In genomic region chr2:61811821-61812220, GRCh38 we compare ENCODE assay signal across 26 cellular contexts. TPM values are rescaled to one million over a fixed set of nuclear protein-coding genes. Genes with fewer than 3 reads are reported as not detected.
"Had no signal": no experiment of that assay in that cellular context is flagged by ENCODE, and none has a peak within 500 bp of the region (broad histone marks: within the 10 kb centered on the region; RNA-seq: fewer than 3 reads in every experiment).

No MANE protein-coding gene starts in this region.

- H3K27me3 ChIP-seq: adrenal gland, ascending aorta, cardiac muscle cell, dorsolateral prefrontal cortex, uterus had no signal

- H3K4me1 ChIP-seq: adrenal gland, ascending aorta, lower lobe of right lung, uterus had no signal

- DNase-seq: activated CD4-positive, alpha-beta T cell treated with anti-CD3 and anti-CD28 coated beads for 4 hours; activated CD4-positive, alpha-beta T cell treated with anti-CD3 and anti-CD28 coated beads, Interleukin-2, amount 50 U/mL, for 48 hours; activated CD8-positive, alpha-beta memory T cell treated with anti-CD3 and anti-CD28 coated beads for 24 hours; activated effector memory CD4-positive, alpha-beta T cell treated with Interleukin-2 at 50 U/mL for 16 hours; activated naive CD4-positive, alpha-beta T cell treated with Interleukin-2 at 50 U/mL for 16 hours; adrenal gland; cerebellar nuclear complex; dorsolateral prefrontal cortex; effector memory CD4-positive, alpha-beta T cell; foreskin fibroblast; hypothalamus; immature natural killer cell; lower lobe of right lung; mesenchymal stem cell; natural killer cell; posterior cingulate gyrus; right cardiac atrium; stimulated activated CD4-positive, alpha-beta T cell treated with anti-CD3 and anti-CD28 coated beads, Interleukin-4, amount 100 ng/mL, for 1 hour; stimulated activated naive CD8-positive, alpha-beta T cell treated with anti-CD3 and anti-CD28 coated beads, Interleukin-15, Interleukin-2, amounts not matched to agents 100 U/mL and 50 U/mL, for 24 hours; uterus had no signal

- H3K9me3 ChIP-seq: adrenal gland, ascending aorta, lower lobe of right lung, thoracic aorta, uterus had no signal

- H3K4me3 ChIP-seq: adrenal gland, ascending aorta, cardiac muscle cell, coronary artery, dorsolateral prefrontal cortex, lower lobe of right lung, thoracic aorta, uterus had no signal

- H3K27ac ChIP-seq: adrenal gland, ascending aorta, cardiac muscle cell, coronary artery, dorsolateral prefrontal cortex, lower lobe of right lung, thoracic aorta, uterus, VCaP had no signal

- H3K36me3 ChIP-seq: adrenal gland, ascending aorta, cardiac muscle cell, lower lobe of right lung, thoracic aorta, uterus had no signal

- ATAC-seq: left lobe of liver; lower lobe of right lung; natural killer cell; right cardiac atrium; stimulated activated naive CD8-positive, alpha-beta T cell treated with anti-CD3 and anti-CD28 coated beads, Interleukin-15, Interleukin-2, amounts not matched to agents 100 U/mL and 50 U/mL, for 24 hours had no signal

RNA-seq across cellular contexts. Expression of gene FAM161A, which starts 42.0 kb away (rescaled TPM):
- total RNA-seq: ascending aorta had no signal
